Comparison of ENCODE assay signal across 26 cellular contexts in the genomic region with DNA sequence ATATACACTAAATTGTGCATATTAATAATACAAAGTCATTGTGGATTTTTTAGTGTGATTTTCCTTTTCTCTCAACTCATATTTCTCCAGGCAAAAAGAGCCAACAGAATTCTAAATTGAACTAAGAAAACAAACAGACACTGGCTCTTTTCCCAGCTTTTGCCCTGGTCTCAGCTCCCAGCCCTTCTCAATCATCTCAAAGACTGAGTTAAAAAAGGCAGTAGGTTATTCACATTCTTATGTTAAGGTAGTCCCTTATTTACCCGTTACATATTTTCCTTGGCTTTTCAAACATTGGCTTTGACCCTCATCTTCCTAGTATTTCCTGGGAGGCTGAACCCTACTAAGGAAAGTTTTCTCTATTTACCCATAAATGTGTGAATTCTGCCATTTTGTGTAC.
DNase-seq lines count a peak whose midpoint lies in the region; ATAC-seq and TF ChIP-seq lines count a peak whose summit lies in the region.
"Had no signal": no experiment of that assay in that cellular context is flagged by ENCODE, and none has a peak within 500 bp of the region (broad histone marks: within the 10 kb centered on the region; RNA-seq: fewer than 3 reads in every experiment).

No MANE protein-coding gene starts in this region.

- TF ChIP-seq CTCF in astrocyte of the cerebellum (IDR thresholded peaks at IDR 0.05; ENCODE audit: low read depth, low read length, missing control alignments) (no peak), mucosa of descending colon (IDR thresholded peaks at IDR 0.05) (no peak)

- no peaks in the 10 kb centered on the region for H3K9me3 ChIP-seq in MG63
- H3K9me3 ChIP-seq in mucosa of descending colon = no peaks in the 10 kb centered on the region
- H3K9me3 ChIP-seq: lower lobe of right lung, upper lobe of left lung had no signal

- H3K4me1 ChIP-seq in mucosa of descending colon (ENCODE audit: low read depth) = no peaks in the 10 kb centered on the region
- H3K4me1 ChIP-seq: BLaER1 treated with 17β-estradiol and CSF1 and Interleukin-3, amounts not matched to agents 10 nM and 100 nM had no signal

- H3K4me3 ChIP-seq in MG63 = no peak overlapping the region
- no peak overlapping the region for H3K4me3 ChIP-seq in astrocyte of the cerebellum (ENCODE audit: low read depth, low read length)
- no peak overlapping the region for H3K4me3 ChIP-seq in mucosa of descending colon
- H3K4me3 ChIP-seq: BLaER1 treated with 17β-estradiol and CSF1 and Interleukin-3, amounts not matched to agents 10 nM and 100 nM; lower lobe of right lung; PC-9; upper lobe of left lung had no signal

- DNase-seq in MG63 (peak; percentile 32), astrocyte of the cerebellum (ENCODE audit: low read depth) (peak; percentile 63), fibroblast of peridontal ligament (ENCODE audit: extremely low read depth) (peak; percentile 73), smooth muscle cell of the brain vasculature (ENCODE audit: low read depth, low spot score) (peak; percentile 40), DMS53 treated with DMSO at 0.1 percent for 48 hours (lab: John Stamatoyannopoulos, UW; ENCODE audit: unreplicated experiment) (no peak), mucosa of descending colon (no peak)
- DNase-seq: activated CD4-positive, alpha-beta T cell treated with anti-CD3 and anti-CD28 coated beads, Interleukin-2, amount 10 ng/mL, durations not matched to agents 24 days and 14 days; activated naive CD8-positive, alpha-beta T cell treated with anti-CD3 and anti-CD28 coated beads, Interleukin-2, amount 50 U/mL, for 24 hours; activated T-cell treated with anti-CD3 and anti-CD28 coated beads, Interleukin-2, amount 50 U/mL, for 48 hours; cortex of kidney; DMS79 treated with DMSO at 0.1 percent for 48 hours; glutamatergic neuron; Karpas-422; lower lobe of right lung; MV-4-11; NCI-H1694 treated with DMSO at 0.1 percent for 48 hours; NCI-H524; PC-9; posterior cingulate gyrus; right cardiac atrium; Right ventricle myocardium superior; stimulated activated CD4-positive, alpha-beta T cell treated with anti-CD3 and anti-CD28 coated beads, Interleukin-12 subunit alpha, Interleukin-12 subunit beta, amount 100 ng/mL, for 4 hours; stimulated activated CD4-positive, alpha-beta T cell treated with anti-CD3 and anti-CD28 coated beads, Interleukin-4, amount 100 ng/mL, for 1 hour; upper lobe of left lung had no signal

- no peaks in the 10 kb centered on the region for H3K27me3 ChIP-seq in MG63
- H3K27me3 ChIP-seq: BLaER1 treated with 17β-estradiol and CSF1 and Interleukin-3, amounts not matched to agents 10 nM and 100 nM; upper lobe of left lung had no signal

- H3K36me3 ChIP-seq in MG63 (no peaks in the 10 kb centered on the region), mucosa of descending colon (ENCODE audit: low read depth) (no peaks in the 10 kb centered on the region)
- H3K36me3 ChIP-seq: BLaER1 treated with 17β-estradiol and CSF1 and Interleukin-3, amounts not matched to agents 10 nM and 100 nM; lower lobe of right lung; upper lobe of left lung had no signal

- ATAC-seq in mucosa of descending colon = no peak
- no peak for ATAC-seq in GM21515 (IDR thresholded peaks at IDR 0.05; ENCODE audit: unreplicated experiment)
- ATAC-seq: activated naive CD8-positive, alpha-beta T cell treated with anti-CD3 and anti-CD28 coated beads, Interleukin-2, amount 50 U/mL, for 24 hours; lower lobe of right lung; right cardiac atrium had no signal

- intact Hi-C loops in mucosa of descending colon (cut with DNase I, micrococcal nuclease) = no loop called here

- in situ Hi-C loops in astrocyte of the cerebellum (cut with HindIII; ENCODE audit: low sequenced_read_pairs) = no loop called here

Comparison
In these comparisons a context has a peak if more than half of its experiments do, and no peak if none do; other contexts are left out.
1. DNase-seq: peak in MG63 (single experiment), astrocyte of the cerebellum (single experiment), fibroblast of peridontal ligament (single experiment) and smooth muscle cell of the brain vasculature (single experiment); none in DMS53 treated with DMSO at 0.1 percent for 48 hours (single experiment) and mucosa of descending colon (0 of 3).